Comparison of ENCODE assay signal across 10 cellular contexts in the genomic region with DNA sequence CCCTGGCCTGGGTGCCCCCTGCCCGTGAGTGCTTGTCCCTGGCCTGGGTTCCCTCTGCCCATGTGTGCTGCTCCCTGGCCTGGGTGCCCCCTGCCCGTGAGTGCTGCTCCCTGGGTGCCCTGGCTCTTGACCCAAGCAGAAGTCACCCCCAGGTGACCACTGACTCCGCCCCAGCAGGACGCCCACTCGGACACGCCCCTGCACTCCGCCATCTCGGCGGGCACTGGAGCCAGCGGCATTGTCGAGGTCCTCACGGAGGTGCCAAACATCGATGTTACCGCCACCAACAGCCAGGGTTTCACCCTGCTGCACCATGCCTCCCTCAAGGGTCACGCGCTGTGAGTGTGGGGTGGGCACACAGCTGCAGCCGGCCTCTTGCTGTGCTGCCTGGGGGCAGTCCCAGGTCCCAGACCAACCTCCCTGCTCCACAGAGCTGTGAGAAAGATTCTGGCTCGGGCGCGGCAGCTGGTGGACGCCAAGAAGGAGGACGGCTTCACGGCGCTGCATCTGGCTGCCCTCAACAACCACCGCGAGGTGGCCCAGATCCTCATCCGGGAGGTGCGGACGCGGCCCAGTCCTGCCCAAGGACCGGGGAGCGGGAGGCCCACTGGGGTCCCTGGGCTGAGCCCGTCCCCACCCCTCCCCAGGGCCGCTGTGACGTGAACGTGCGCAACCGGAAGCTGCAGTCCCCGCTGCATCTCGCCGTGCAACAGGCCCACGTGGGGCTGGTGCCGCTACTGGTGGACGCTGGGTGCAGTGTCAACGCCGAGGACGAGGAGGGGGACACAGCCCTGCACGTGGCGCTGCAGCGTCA. TPM values are rescaled to one million over a fixed set of nuclear protein-coding genes. Genes with fewer than 3 reads are reported as not detected.
DNase-seq lines count a peak whose midpoint lies in the region; ATAC-seq and TF ChIP-seq lines count a peak whose summit lies in the region.
"Had no signal": no experiment of that assay in that cellular context is flagged by ENCODE, and none has a peak within 500 bp of the region (broad histone marks: within the 10 kb centered on the region; RNA-seq: fewer than 3 reads in every experiment).

No MANE protein-coding gene starts in this region.

- no peak for TF ChIP-seq EP300 in sigmoid colon (IDR thresholded peaks at IDR 0.05)

- H3K27me3 ChIP-seq in sigmoid colon = peaks cover 17 to 40% (median 36%) of the 10 kb centered on the region in 3 donors
- H3K27me3 ChIP-seq in testis = no peaks in the 10 kb centered on the region

- intact Hi-C loops in activated CD4-positive, alpha-beta T cell treated with anti-CD3 and anti-CD28 coated beads for 36 hours (cut with DNase I, micrococcal nuclease) = no loop called here
- intact Hi-C loops in OCI-LY7 (cut with micrococcal nuclease; ENCODE audit: unreplicated experiment) (no loop called here), sigmoid colon (cut with DNase I) (no loop called here), testis (cut with DNase I; ENCODE audit: low total_unique reads) (no loop called here)

- H3K36me3 ChIP-seq in OCI-LY7 (ENCODE audit: insufficient read depth, low read length) (no peaks in the 10 kb centered on the region), sigmoid colon (peaks cover 0 to 43% (median 10%) of the 10 kb centered on the region in 4 donors), testis (ENCODE audit: low read depth, missing control alignments) (no peaks in the 10 kb centered on the region)

- peaks cover 4% of the 10 kb centered on the region for H3K27me3 Mint-ChIP-seq in activated CD4-positive, alpha-beta T cell treated with anti-CD3 and anti-CD28 coated beads for 36 hours
- peaks cover 8 to 23% (median 9%) of the 10 kb centered on the region in 3 donors for H3K27me3 Mint-ChIP-seq in immature natural killer cell (ENCODE audit: low read depth in 3 of 3)

- H3K79me2 ChIP-seq in OCI-LY7 (ENCODE audit: insufficient read depth, low read depth, low read length) = no peaks in the 10 kb centered on the region

- H3K27ac ChIP-seq in OCI-LY7 (ENCODE audit: low read depth, low read length, poor library complexity, severe bottlenecking) = no peak overlapping the region
- H3K27ac ChIP-seq in sigmoid colon = no peak overlapping the region
- no peak overlapping the region for H3K27ac ChIP-seq in substantia nigra (ENCODE audit: low read depth, low read length, poor library complexity, severe bottlenecking)
- no peak overlapping the region for H3K27ac ChIP-seq in testis

- no peak overlapping the region for H3K27ac Mint-ChIP-seq in activated CD4-positive, alpha-beta T cell treated with anti-CD3 and anti-CD28 coated beads for 36 hours
- H3K27ac Mint-ChIP-seq in immature natural killer cell = peak overlapping the region; percentile 21 to 84 (median 70)
- H3K27ac Mint-ChIP-seq: activated naive CD4-positive, alpha-beta T cell treated with anti-CD3 and anti-CD28 coated beads, Interleukin-2, amount 50 U/mL, for 24 hours had no signal

- WGBS in sigmoid colon, 2 donors = 91 to 94% methylated on average over 50 of the region's 50 CpGs
- 71 to 93% methylated on average over 7 to 50 of the region's 50 CpGs for WGBS in testis, 2 donors

- peaks cover 7% of the 10 kb centered on the region for H3K4me1 Mint-ChIP-seq in activated CD4-positive, alpha-beta T cell treated with anti-CD3 and anti-CD28 coated beads for 36 hours
- peaks cover 0 to 21% of the 10 kb centered on the region in 2 donors for H3K4me1 Mint-ChIP-seq in immature natural killer cell

- H2AFZ ChIP-seq in OCI-LY7 (ENCODE audit: low read length) = no peak overlapping the region

- H3K9me2 ChIP-seq in OCI-LY7 (ENCODE audit: insufficient read depth, low read length) = no peaks in the 10 kb centered on the region

- no peak for DNase-seq in activated CD4-positive, alpha-beta T cell treated with anti-CD3 and anti-CD28 coated beads for 36 hours
- no peak for DNase-seq in activated CD4-positive, alpha-beta T cell treated with anti-CD3 and anti-CD28 coated beads for 1 hour
- DNase-seq in OCI-LY7 (ENCODE audit: low spot score) (peak; percentile 1), immature natural killer cell (peak; percentile 38 to 51 (median 45)), sigmoid colon (peak; percentile 65), substantia nigra (lab: John Stamatoyannopoulos, UW) (no peak), testis (no peak)
- DNase-seq: activated CD4-positive, alpha-beta T cell treated with anti-CD3 and anti-CD28 coated beads, Interleukin-2, amount 50 U/mL, for 4 hours had no signal

- H3K4me3 Mint-ChIP-seq in activated CD4-positive, alpha-beta T cell treated with anti-CD3 and anti-CD28 coated beads for 36 hours = peak overlapping the region; percentile 38
- H3K4me3 Mint-ChIP-seq in immature natural killer cell = peak overlapping the region; percentile 59 to 80 (median 71)

- CTCF ChIA-PET in activated CD4-positive, alpha-beta T cell treated with anti-CD3 and anti-CD28 coated beads for 36 hours (lab: Charles Lee) = interaction anchor here (0.8 to 1.1 kb wide), 3 partner anchors 14 to 59 kb away, joined by 3 to 5 read pairs (median 3); no protein-coding TSS in a partner anchor
- CTCF ChIA-PET in OCI-LY7 (lab: Charles Lee; ENCODE audit: unreplicated experiment) = interaction anchor here (0.8 kb wide), 1 partner anchor 49 kb away, joined by 3 read pairs; no protein-coding TSS in a partner anchor

- H3K4me1 ChIP-seq in OCI-LY7 (ENCODE audit: insufficient read depth, low read length, poor library complexity, severe bottlenecking) (peaks cover 30% of the 10 kb centered on the region), sigmoid colon (peaks cover 0 to 25% (median 20%) of the 10 kb centered on the region in 4 donors), testis (peaks cover 3% of the 10 kb centered on the region)

- no peaks in the 10 kb centered on the region for H4K20me1 ChIP-seq in OCI-LY7 (ENCODE audit: insufficient read depth, low read length)

- TF ChIP-seq CTCF in OCI-LY7 (conservative IDR thresholded peaks at IDR 0.05; ENCODE audit: low read length) = no peak
- no peak for TF ChIP-seq CTCF in sigmoid colon (IDR thresholded peaks at IDR 0.05)
- no peak for TF ChIP-seq CTCF in testis (IDR thresholded peaks at IDR 0.05)

- H3K4me3 ChIP-seq in OCI-LY7 (ENCODE audit: low read depth, low read length, poor library complexity, severe bottlenecking) = peak overlapping the region; percentile 66
- no peak overlapping the region for H3K4me3 ChIP-seq in sigmoid colon
- H3K4me3 ChIP-seq in testis = no peak overlapping the region

- H3K9me3 ChIP-seq in OCI-LY7 (ENCODE audit: low read length) (no peaks in the 10 kb centered on the region), sigmoid colon (no peaks in the 10 kb centered on the region), testis (no peaks in the 10 kb centered on the region)

- no peaks in the 10 kb centered on the region for H3K9me3 Mint-ChIP-seq in activated CD4-positive, alpha-beta T cell treated with anti-CD3 and anti-CD28 coated beads for 36 hours (ENCODE audit: low read depth)
- peaks cover 0 to 2% (median 0%) of the 10 kb centered on the region in 6 donors for H3K9me3 Mint-ChIP-seq in immature natural killer cell
- H3K9me3 Mint-ChIP-seq: activated naive CD4-positive, alpha-beta T cell treated with anti-CD3 and anti-CD28 coated beads, Interleukin-2, amount 50 U/mL, for 24 hours had no signal

- POLR2A ChIA-PET in activated CD4-positive, alpha-beta T cell treated with anti-CD3 and anti-CD28 coated beads for 36 hours (lab: Charles Lee) = interaction anchor here (2.5 kb wide), 1 partner anchor 13 kb away, joined by 17 read pairs; a partner anchor contains a TSS
- POLR2A ChIA-PET in OCI-LY7 (lab: Charles Lee) = no interaction called here

- no TSS peak for BruUV-seq in OCI-LY7 (replicated peaks; lab: Mats Ljungman, UMichigan)

- no peak for ATAC-seq in activated CD4-positive, alpha-beta T cell treated with anti-CD3 and anti-CD28 coated beads for 36 hours
- ATAC-seq in HG02798 (IDR thresholded peaks at IDR 0.05; ENCODE audit: poor library complexity, unreplicated experiment) = no peak

- H3K4me2 ChIP-seq in OCI-LY7 (ENCODE audit: low read length) = peak overlapping the region; percentile 62

- H3K36me3 Mint-ChIP-seq in activated CD4-positive, alpha-beta T cell treated with anti-CD3 and anti-CD28 coated beads for 36 hours (ENCODE audit: low read depth) = peaks cover 2% of the 10 kb centered on the region
- H3K36me3 Mint-ChIP-seq in immature natural killer cell = no peaks in the 10 kb centered on the region
- H3K36me3 Mint-ChIP-seq: activated naive CD4-positive, alpha-beta T cell treated with anti-CD3 and anti-CD28 coated beads, Interleukin-2, amount 50 U/mL, for 24 hours had no signal

- TF ChIP-seq POLR2A in sigmoid colon (IDR thresholded peaks at IDR 0.05) (no peak), testis (IDR thresholded peaks at IDR 0.05) (no peak)

RNA-seq across cellular contexts. Expression of a gene that starts 3.9 kb away (rescaled TPM):
- total RNA-seq in activated CD4-positive, alpha-beta T cell treated with anti-CD3 and anti-CD28 coated beads for 36 hours = 1 to 10 TPM in 1 of 2 experiments, under 1 TPM in 1; 0.77 to 1.2 TPM
- total RNA-seq in OCI-LY7 (2014; rRNA removed; shearing (Covaris generic)) = 1.3 and 2.2 TPM in 2 replicates
- total RNA-seq in OCI-LY7 (2022) (7.6 and 8.7 TPM in 2 replicates), sigmoid colon (10 to 100 TPM in 2 of 4 donors, 1 to 10 TPM in 2; 1.8 to 58.7 (median 17.2) TPM), testis (10 to 100 TPM; 49.0 to 50.2 TPM)
- polyA plus RNA-seq in immature natural killer cell (10 to 100 TPM; 10.4 to 22.3 (median 12.6) TPM), sigmoid colon (1 to 10 TPM; 2.2 to 3.6 (median 2.3) TPM), testis (ENCODE audit: insufficient read depth, low read depth, low replicate concordance) (13.1 TPM)

RNA-seq across cellular contexts. Expression of a gene that starts 12.7 kb away (rescaled TPM):
- total RNA-seq in activated CD4-positive, alpha-beta T cell treated with anti-CD3 and anti-CD28 coated beads for 36 hours = 10 to 100 TPM; 37.1 TPM
- 46.4 and 64.9 TPM in 2 replicates for total RNA-seq in OCI-LY7 (2014; rRNA removed; shearing (Covaris generic))
- total RNA-seq in OCI-LY7 (2022) = 54.0 and 55.3 TPM in 2 replicates
- polyA plus RNA-seq in immature natural killer cell = 10 to 100 TPM; 44.0 to 89.0 (median 86.7) TPM
- total RNA-seq in sigmoid colon = 10 to 100 TPM; 32.7 to 95.3 (median 53.6) TPM
- polyA plus RNA-seq in sigmoid colon = 10 to 100 TPM; 24.6 to 77.6 (median 33.3) TPM
- total RNA-seq in testis = 100 to 1,000 TPM; 154 to 172 TPM
- polyA plus RNA-seq in testis (ENCODE audit: insufficient read depth, low read depth, low replicate concordance) = 38.7 TPM

RNA-seq across cellular contexts. Expression of a gene that starts 28.1 kb away (rescaled TPM):
- 1 to 10 TPM; 1.7 to 1.9 TPM for total RNA-seq in activated CD4-positive, alpha-beta T cell treated with anti-CD3 and anti-CD28 coated beads for 36 hours
- total RNA-seq in OCI-LY7 (2014; rRNA removed; shearing (Covaris generic)) = 2.7 and 3.1 TPM in 2 replicates
- total RNA-seq in OCI-LY7 (2022) (1.3 and 2.7 TPM in 2 replicates), sigmoid colon (1 to 10 TPM in 3 of 4 donors, under 1 TPM in 1; 0.82 to 2.8 (median 1.6) TPM), testis (10 to 100 TPM; 36.8 to 54.0 TPM)
- polyA plus RNA-seq in immature natural killer cell (1 to 10 TPM in 2 of 3 donors, under 1 TPM in 1; 0.64 to 1.4 (median 1.1) TPM), sigmoid colon (1 to 10 TPM; 1.2 to 3.5 (median 2.8) TPM), testis (ENCODE audit: insufficient read depth, low read depth, low replicate concordance) (15.5 TPM)

RNA-seq across cellular contexts. Expression of a gene that starts 30.8 kb away (rescaled TPM):
- 10 to 100 TPM; 36.3 to 38.8 TPM for total RNA-seq in activated CD4-positive, alpha-beta T cell treated with anti-CD3 and anti-CD28 coated beads for 36 hours
- 21.6 and 24.0 TPM in 2 replicates for total RNA-seq in OCI-LY7 (2014; rRNA removed; shearing (Covaris generic))
- total RNA-seq in OCI-LY7 (2022) (44.2 and 51.5 TPM in 2 replicates), sigmoid colon (10 to 100 TPM; 23.9 to 51.0 (median 27.8) TPM), testis (10 to 100 TPM; 48.1 to 56.0 TPM)
- polyA plus RNA-seq in immature natural killer cell (10 to 100 TPM in 1 of 3 donors, 1 to 10 TPM in 2; 4.8 to 25.0 (median 8.1) TPM), sigmoid colon (10 to 100 TPM; 30.0 to 38.4 (median 37.9) TPM), testis (ENCODE audit: insufficient read depth, low read depth, low replicate concordance) (57.7 TPM)

RNA-seq across cellular contexts. Expression of a gene that starts 53.4 kb away (rescaled TPM):
- total RNA-seq in activated CD4-positive, alpha-beta T cell treated with anti-CD3 and anti-CD28 coated beads for 36 hours = 100 to 1,000 TPM; 105 to 123 TPM
- 97.7 and 101 TPM in 2 replicates for total RNA-seq in OCI-LY7 (2014; rRNA removed; shearing (Covaris generic))
- total RNA-seq in OCI-LY7 (2022) (141 and 149 TPM in 2 replicates), sigmoid colon (100 to 1,000 TPM in 3 of 4 donors, 10 to 100 TPM in 1; 98.9 to 119 (median 109) TPM), testis (100 to 1,000 TPM; 146 to 158 TPM)
- polyA plus RNA-seq in immature natural killer cell (100 to 1,000 TPM; 159 to 241 (median 160) TPM), sigmoid colon (100 to 1,000 TPM; 129 to 165 (median 150) TPM), testis (ENCODE audit: insufficient read depth, low read depth, low replicate concordance) (67.0 TPM)

Comparison
In these comparisons a context has a peak if more than half of its experiments do, and no peak if none do; other contexts are left out.
1. DNase-seq: peak in OCI-LY7 (single experiment), immature natural killer cell (3 of 3) and sigmoid colon (single experiment); none in activated CD4-positive, alpha-beta T cell treated with anti-CD3 and anti-CD28 coated beads for 36 hours (single experiment), activated CD4-positive, alpha-beta T cell treated with anti-CD3 and anti-CD28 coated beads for 1 hour (single experiment), substantia nigra (0 of 49) and testis (single experiment).
2. RNA of a gene that starts 28.1 kb away (total RNA-seq): 36.8 to 54.0 TPM in testis; 1.3 to 3.1 TPM in OCI-LY7, 0.82 to 2.8 TPM in sigmoid colon and 1.7 to 1.9 TPM in activated CD4-positive, alpha-beta T cell treated with anti-CD3 and anti-CD28 coated beads for 36 hours; every median in the first group is over 4 times any median in the second.